In genomic region chr3:14870564-14871060, GRCh38 we compare ENCODE assay signal across 25 cellular contexts. TPM values are rescaled to one million over a fixed set of nuclear protein-coding genes. Genes with fewer than 3 reads are reported as not detected.
"Had no signal": no experiment of that assay in that cellular context is flagged by ENCODE, and none has a peak within 500 bp of the region (broad histone marks: within the 10 kb centered on the region; RNA-seq: fewer than 3 reads in every experiment).

No MANE protein-coding gene starts in this region.

- H3K4me3 ChIP-seq: coronary artery, gastroesophageal sphincter, heart left ventricle, hepatocyte, lung, mucosa of descending colon, right lobe of liver, spleen, transverse colon had no signal

- H3K4me3 Mint-ChIP-seq: effector memory CD8-positive, alpha-beta T cell; memory B cell; mesothelial cell of epicardium; naive B cell; natural killer cell treated with Interleukin-12 subunit alpha and Interleukin-12 subunit beta and Interleukin-15 and Interleukin-18, amount 100 ng/mL, for 72 hours; neural crest cell; stimulated activated memory B cell treated with anti-CD40 and anti-IgM and Interleukin-4, amounts not matched to agents 10 μg/mL and 1 μg/mL and 100 μg/mL, for 72 hours; stimulated activated naive CD8-positive, alpha-beta T cell treated with anti-CD3 and anti-CD28 coated beads, Interleukin-15, Interleukin-2, amounts not matched to agents 100 ng/mL and 50 ng/mL, for 24 hours had no signal

- H3K4me1 Mint-ChIP-seq: memory B cell; mesothelial cell of epicardium; naive B cell; stimulated activated memory B cell treated with anti-CD40 and anti-IgM and Interleukin-4, amounts not matched to agents 10 μg/mL and 1 μg/mL and 100 μg/mL, for 72 hours had no signal

- H3K9ac ChIP-seq: parathyroid adenoma had no signal

- DNase-seq: dermis blood vessel endothelial cell; effector memory CD8-positive, alpha-beta T cell; foreskin keratinocyte; heart left ventricle; left colon; left ventricle myocardium superior; mucosa of descending colon; naive B cell; spleen; stimulated activated CD4-positive, alpha-beta T cell treated with anti-CD3 and anti-CD28 coated beads, Interleukin-4, amount 100 ng/mL, for 4 hours; transverse colon had no signal

- H3K9me3 Mint-ChIP-seq: effector memory CD8-positive, alpha-beta T cell; memory B cell; mesothelial cell of epicardium; natural killer cell treated with Interleukin-12 subunit alpha and Interleukin-12 subunit beta and Interleukin-15 and Interleukin-18, amount 100 ng/mL, for 72 hours; neural crest cell; stimulated activated memory B cell treated with anti-CD40 and anti-IgM and Interleukin-4, amounts not matched to agents 10 μg/mL and 1 μg/mL and 100 μg/mL, for 72 hours; stimulated activated naive CD8-positive, alpha-beta T cell treated with anti-CD3 and anti-CD28 coated beads, Interleukin-15, Interleukin-2, amounts not matched to agents 100 ng/mL and 50 ng/mL, for 24 hours had no signal

- H3K36me3 ChIP-seq: right lobe of liver, transverse colon had no signal

- H3K27ac Mint-ChIP-seq: effector memory CD8-positive, alpha-beta T cell; memory B cell; mesothelial cell of epicardium; natural killer cell treated with Interleukin-12 subunit alpha and Interleukin-12 subunit beta and Interleukin-15 and Interleukin-18, amount 100 ng/mL, for 72 hours; stimulated activated memory B cell treated with anti-CD40 and anti-IgM and Interleukin-4, amounts not matched to agents 10 μg/mL and 1 μg/mL and 100 μg/mL, for 72 hours; stimulated activated naive CD8-positive, alpha-beta T cell treated with anti-CD3 and anti-CD28 coated beads, Interleukin-15, Interleukin-2, amounts not matched to agents 100 ng/mL and 50 ng/mL, for 24 hours had no signal

- ATAC-seq: effector memory CD8-positive, alpha-beta T cell; esophagus mucosa; foreskin keratinocyte; heart left ventricle; left ventricle myocardium superior; right lobe of liver; stimulated activated memory B cell treated with anti-CD40 and anti-IgM and Interleukin-4, amounts not matched to agents 10 μg/mL and 1 μg/mL and 100 μg/mL, for 72 hours had no signal

- H3K27ac ChIP-seq: epithelial cell of prostate, foreskin keratinocyte, heart left ventricle, hepatocyte, parathyroid adenoma, right lobe of liver, transverse colon had no signal

- H3K4me1 ChIP-seq: foreskin keratinocyte, parathyroid adenoma, right lobe of liver had no signal

- H3K9me3 ChIP-seq: gastroesophageal sphincter, heart left ventricle, mucosa of descending colon, right lobe of liver, spleen, transverse colon had no signal

- H3K27me3 ChIP-seq: heart left ventricle, hepatocyte, right lobe of liver, spleen, transverse colon had no signal

- H3K36me3 Mint-ChIP-seq: memory B cell; mesothelial cell of epicardium; naive B cell; natural killer cell treated with Interleukin-12 subunit alpha and Interleukin-12 subunit beta and Interleukin-15 and Interleukin-18, amount 100 ng/mL, for 72 hours; stimulated activated memory B cell treated with anti-CD40 and anti-IgM and Interleukin-4, amounts not matched to agents 10 μg/mL and 1 μg/mL and 100 μg/mL, for 72 hours had no signal

- H3K79me2 ChIP-seq: hepatocyte, parathyroid adenoma had no signal

- H3K4me2 ChIP-seq: hepatocyte had no signal

- H2AFZ ChIP-seq: hepatocyte, parathyroid adenoma had no signal

RNA-seq across cellular contexts. Expression of gene FGD5, which starts 51.9 kb away (rescaled TPM):
- total RNA-seq: foreskin keratinocyte; natural killer cell treated with Interleukin-12 subunit alpha and Interleukin-12 subunit beta and Interleukin-15 and Interleukin-18, amount 100 ng/mL, for 72 hours had no signal
- polyA plus RNA-seq: foreskin keratinocyte had no signal
